14 cellular contexts compared by ENCODE assay signal in the genomic region with DNA sequence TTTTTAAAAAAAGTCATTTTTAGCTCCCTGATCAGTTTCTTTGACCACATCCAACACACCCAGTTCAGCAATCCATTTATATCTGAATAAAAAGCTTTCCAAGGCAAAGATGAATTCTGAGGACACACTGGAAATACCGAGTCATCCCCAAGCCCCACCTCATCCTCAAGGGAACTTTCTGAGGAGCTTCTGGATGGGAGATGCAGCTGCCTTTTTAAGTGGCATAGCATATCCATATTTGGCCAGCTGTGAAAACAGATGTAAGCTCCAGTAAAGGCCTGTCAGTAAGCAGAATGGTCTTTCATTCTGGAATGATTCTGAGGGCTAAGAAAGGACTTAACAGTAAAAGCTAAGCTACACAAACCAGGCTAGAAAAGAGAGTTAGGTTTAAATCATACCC. TPM values are rescaled to one million over a fixed set of nuclear protein-coding genes. Genes with fewer than 3 reads are reported as not detected.
A peak's percentile ranks its signal among the peaks of the same experiment; 100 is the strongest.
DNase-seq lines count a peak whose midpoint lies in the region; ATAC-seq and TF ChIP-seq lines count a peak whose summit lies in the region.
"Had no signal": no experiment of that assay in that cellular context is flagged by ENCODE, and none has a peak within 500 bp of the region (broad histone marks: within the 10 kb centered on the region; RNA-seq: fewer than 3 reads in every experiment).

No MANE protein-coding gene starts in this region.

- no peaks in the 10 kb centered on the region for H3K9me2 ChIP-seq in HCT116 (ENCODE audit: insufficient read depth)

- H3K4me3 ChIP-seq in HCT116 (replicated peaks in 1 of 2; ENCODE audit: low read depth in 1 of 2, low read length in 2 of 2) (no peak overlapping the region), choroid plexus epithelial cell (ENCODE audit: low read depth, low read length) (no peak overlapping the region)
- H3K4me3 ChIP-seq: lower lobe of right lung had no signal

- BruUV-seq in HCT116 (replicated peaks; lab: Mats Ljungman, UMichigan), result no TSS peak

- peaks cover 9% of the 10 kb centered on the region for H3K4me1 Mint-ChIP-seq in nephron

- no peak overlapping the region for H3K27ac ChIP-seq in HCT116 (ENCODE audit: low read depth, low read length)
- H3K27ac ChIP-seq: lower lobe of right lung had no signal

- no peaks in the 10 kb centered on the region for H4K20me1 ChIP-seq in HCT116 (ENCODE audit: insufficient read depth)

- no peaks in the 10 kb centered on the region for H3K27me3 ChIP-seq in HCT116 (ENCODE audit: insufficient read depth, low read length)

- RAD21 ChIA-PET in HCT116 (lab: Charles Lee; ENCODE audit: low non-redundant PET in 1 of 2, low total read pairs in 2 of 2, uncharacterized antibody in 2 of 2, unreplicated experiment in 2 of 2), result no interaction called here

- no peak overlapping the region for H3K4me3 Mint-ChIP-seq in nephron
- H3K4me3 Mint-ChIP-seq: type B pancreatic cell had no signal

- H3K9ac ChIP-seq in HCT116 (ENCODE audit: low read length), result no peak overlapping the region

- POLR2A ChIA-PET in HCT116 (lab: Charles Lee), result interaction anchor here (0.7 kb wide), 1 partner anchor 19 kb away, joined by 3 read pairs; a partner anchor contains a TSS

- H3K4me2 ChIP-seq in HCT116 (ENCODE audit: low read length), result no peak overlapping the region

- CTCF ChIA-PET in HCT116 (lab: Charles Lee), result no interaction called here

- H3K9me3 Mint-ChIP-seq in nephron, result no peaks in the 10 kb centered on the region
- H3K9me3 Mint-ChIP-seq: type B pancreatic cell had no signal

- TF ChIP-seq POLR2A in HCT116 (IDR thresholded peaks at IDR 0.05; ENCODE audit: borderline replicate concordance, extremely low read depth, insufficient read depth, insufficient read length), result no peak

- peak; percentile 16 for DNase-seq in A172 (ENCODE audit: low spot score)
- DNase-seq in HCT116 (ENCODE audit: low read depth, low spot score), result no peak
- peak; percentile 71 for DNase-seq in choroid plexus epithelial cell (ENCODE audit: low read depth)
- DNase-seq in kidney tubule cell (ENCODE audit: low spot score), result no peak
- DNase-seq in mesenteric fat pad (ENCODE audit: low spot score), result no peak
- DNase-seq in activated effector memory CD4-positive, alpha-beta T cell treated with Interleukin-2 at 50 U/mL for 16 hours, result no peak
- DNase-seq in NCI-H69 (lab: John Stamatoyannopoulos, UW), result no peak
- DNase-seq: activated T-cell treated with anti-CD3 and anti-CD28 coated beads for 4 hours, amygdala, lower lobe of right lung, NCI-H2227 treated with DMSO at 0.1 percent for 48 hours, T-helper 1 cell had no signal

- H3K36me3 ChIP-seq in HCT116 (ENCODE audit: control insufficient read depth in 1 of 2, insufficient read depth in 2 of 2, low read length in 2 of 2), result no peaks in the 10 kb centered on the region

- peaks cover 0 to 19% of the 10 kb centered on the region in 2 experiments; a peak in 3 of 4 replicates for H3K4me1 ChIP-seq in HCT116 (ENCODE audit: control insufficient read depth in 1 of 2, insufficient read depth in 2 of 2, low read length in 2 of 2)

- TF ChIP-seq CTCF in HCT116 (IDR thresholded peaks at IDR 0.05 in 2 of 3, conservative IDR thresholded peaks at IDR 0.05 in 1 of 3; ENCODE audit: borderline replicate concordance in 1 of 3, insufficient read depth in 1 of 3, low read depth in 2 of 3, low read length in 2 of 3) (no peak), choroid plexus epithelial cell (conservative IDR thresholded peaks at IDR 0.05; ENCODE audit: low read depth, low read length) (no peak), nephron (IDR thresholded peaks at IDR 0.05; ENCODE audit: unreplicated experiment in 3 of 3) (no peak)

- H3K36me3 Mint-ChIP-seq in nephron (ENCODE audit: low read depth), result peaks cover 40% of the 10 kb centered on the region

- peak overlapping the region; percentile 42 to 74 (median 58) for H3K27ac Mint-ChIP-seq in nephron
- H3K27ac Mint-ChIP-seq: type B pancreatic cell had no signal

- H3K9me3 ChIP-seq in HCT116 (ENCODE audit: control insufficient read depth in 1 of 2, insufficient read depth in 1 of 2, low read depth in 1 of 2, low read length in 2 of 2), result no peaks in the 10 kb centered on the region
- H3K9me3 ChIP-seq: lower lobe of right lung had no signal

- no peaks in the 10 kb centered on the region for H3K27me3 Mint-ChIP-seq in nephron (ENCODE audit: low read depth)
- H3K27me3 Mint-ChIP-seq: type B pancreatic cell had no signal

- H2AFZ ChIP-seq in HCT116 (ENCODE audit: low read depth, low read length, poor library complexity, severe bottlenecking), result no peak overlapping the region

- intact Hi-C loops in HCT116 (cut with micrococcal nuclease), result no loop called here

- ATAC-seq in HCT116, result no peak

- TF ChIP-seq RAD21 in HCT116 (IDR thresholded peaks at IDR 0.05; ENCODE audit: low read depth), result no peak

- no peaks in the 10 kb centered on the region for H3K79me2 ChIP-seq in HCT116 (ENCODE audit: insufficient read depth, low read length)

TF ChIP-seq in HCT116, 20 proteins besides CTCF, POLR2A, EP300 and RAD21:
- TF ChIP-seq CBX3 (IDR thresholded peaks at IDR 0.05; ENCODE audit: low read depth) (no peak), SRF (IDR thresholded peaks at IDR 0.05; ENCODE audit: low read depth) (peak; percentile 28; the same call in 1 of the 2 replicates), YY1 (IDR thresholded peaks at IDR 0.05; ENCODE audit: extremely low read depth, insufficient replicate concordance, low read depth, low read length) (no peak)

RNA-seq across cellular contexts. Expression of a gene that starts 18.4 kb away (rescaled TPM):
- 10.8 and 13.8 TPM in 2 replicates for total RNA-seq in A172 (2014; rRNA removed; shearing (Covaris generic))
- total RNA-seq in HCT116 (2021; ENCODE audit: unreplicated experiment) (7.7 TPM), mesenteric fat pad (15.5 TPM)
- 7.9 and 11.6 TPM in 2 replicates for polyA plus RNA-seq in HCT116 (2012)

RNA-seq across cellular contexts. Expression of a gene that starts 49.8 kb away (rescaled TPM):
- total RNA-seq in A172 (2014; rRNA removed; shearing (Covaris generic)), result 41.9 and 53.7 TPM in 2 replicates
- total RNA-seq in HCT116 (2021; ENCODE audit: unreplicated experiment), result 80.1 TPM
- polyA plus RNA-seq in HCT116 (2012), result 36.0 and 42.0 TPM in 2 replicates
- 76.5 TPM for total RNA-seq in mesenteric fat pad

Comparison
In these comparisons a context has a peak if more than half of its experiments do, and no peak if none do; other contexts are left out.
1. DNase-seq: peak in A172 (single experiment) and choroid plexus epithelial cell (single experiment); none in HCT116 (single experiment), kidney tubule cell (single experiment), mesenteric fat pad (single experiment), activated effector memory CD4-positive, alpha-beta T cell treated with Interleukin-2 at 50 U/mL for 16 hours (single experiment) and NCI-H69 (single experiment).